In genomic region chr2:217755027-217755756, GRCh38 we compare ENCODE assay signal across 24 cellular contexts.
DNase-seq lines count a peak whose midpoint lies in the region; ATAC-seq and TF ChIP-seq lines count a peak whose summit lies in the region.
"Had no signal": no experiment of that assay in that cellular context is flagged by ENCODE, and none has a peak within 500 bp of the region (broad histone marks: within the 10 kb centered on the region; RNA-seq: fewer than 3 reads in every experiment).

No MANE protein-coding gene starts in this region.

- peaks cover 0 to 25% (median 11%) of the 10 kb centered on the region in 10 experiments; a peak in 15 of 20 replicates for H3K4me1 ChIP-seq in BLaER1 treated with 17β-estradiol and CSF1 and Interleukin-3, amounts not matched to agents 10 nM and 100 nM
- peaks cover 32% of the 10 kb centered on the region for H3K4me1 ChIP-seq in rectal smooth muscle tissue (ENCODE audit: control insufficient read depth, insufficient read depth, low read length)
- H3K4me1 ChIP-seq: right lobe of liver had no signal

- intact Hi-C loops in dorsolateral prefrontal cortex (cut with DNase I) = loop anchor here (2.0 to 10.0 kb wide), 5 partner anchors 40 to 1240 kb away; partner anchors contain the start of gene IGFBP5 (in 2 of the 2)

- no peak overlapping the region for H3K9ac ChIP-seq in BLaER1 treated with 17β-estradiol and CSF1 and Interleukin-3, amounts not matched to agents 10 nM and 100 nM
- no peak overlapping the region for H3K9ac ChIP-seq in rectal smooth muscle tissue (ENCODE audit: low read length)

- ATAC-seq in GM21529 (IDR thresholded peaks at IDR 0.05; ENCODE audit: unreplicated experiment) (no peak), GM18909 (IDR thresholded peaks at IDR 0.05; ENCODE audit: poor library complexity, unreplicated experiment) (no peak)
- ATAC-seq: heart right ventricle, left cardiac atrium, right lobe of liver had no signal

- TF ChIP-seq CTCF in dorsolateral prefrontal cortex (IDR thresholded peaks at IDR 0.05 in 54 of 56, conservative IDR thresholded peaks at IDR 0.05 in 2 of 56; ENCODE audit: low read depth in 1 of 56, partially characterized antibody in 56 of 56) = no peak
- TF ChIP-seq CTCF in foreskin fibroblast (IDR thresholded peaks at IDR 0.05; ENCODE audit: low read depth, low read length) = no peak

- H3K9me3 ChIP-seq in BLaER1 treated with 17β-estradiol and CSF1 and Interleukin-3, amounts not matched to agents 10 nM and 100 nM (replicated peaks in 1 of 11) = no peaks in the 10 kb centered on the region
- H3K9me3 ChIP-seq: heart right ventricle, right lobe of liver, suprapubic skin had no signal

- H3K27me3 ChIP-seq in BLaER1 treated with 17β-estradiol and CSF1 and Interleukin-3, amounts not matched to agents 10 nM and 100 nM = peaks cover 0 to 6% (median 0%) of the 10 kb centered on the region in 11 experiments; a peak in 1 of 22 replicates
- H3K27me3 ChIP-seq in dorsolateral prefrontal cortex = no peaks in the 10 kb centered on the region
- H3K27me3 ChIP-seq in rectal smooth muscle tissue (ENCODE audit: control insufficient read depth, insufficient read depth, low read length) = no peaks in the 10 kb centered on the region
- H3K27me3 ChIP-seq: right lobe of liver, suprapubic skin had no signal

- peak; percentile 81 for DNase-seq in Jurkat, Clone E6-1 (ENCODE audit: low read depth, low spot score)
- DNase-seq in dorsolateral prefrontal cortex (no peak), foreskin fibroblast (no peak), NCI-H1105 (lab: John Stamatoyannopoulos, UW) (no peak)
- DNase-seq: activated CD4-positive, CD25-positive, alpha-beta regulatory T cell; CD4-positive, alpha-beta memory T cell; dermis blood vessel endothelial cell; DMS79; heart right ventricle; KG1; left cardiac atrium; NCI-H187; NCI-H82; OCI-M1; right lobe of liver; stimulated activated CD4-positive, alpha-beta T cell treated with anti-CD3 and anti-CD28 coated beads, Interleukin-15, amount 100 ng/mL, for 24 hours; stimulated activated CD8-positive, alpha-beta memory T cell treated with anti-CD3 and anti-CD28 coated beads, Interleukin-4, amount 100 ng/mL, for 48 hours; T1000 had no signal

- peaks cover 0 to 5% (median 0%) of the 10 kb centered on the region in 11 experiments; a peak in 1 of 22 replicates for H4K20me1 ChIP-seq in BLaER1 treated with 17β-estradiol and CSF1 and Interleukin-3, amounts not matched to agents 10 nM and 100 nM

- H3K27ac ChIP-seq in BLaER1 treated with 17β-estradiol and CSF1 and Interleukin-3, amounts not matched to agents 10 nM and 100 nM = no peak overlapping the region
- H3K27ac ChIP-seq in dorsolateral prefrontal cortex (peak overlapping the region in 1 of 59 donors; percentile 54), rectal smooth muscle tissue (ENCODE audit: low read depth, low read length) (peak overlapping the region; percentile 11)
- H3K27ac ChIP-seq: epithelial cell of prostate, heart right ventricle, right lobe of liver, suprapubic skin had no signal

- no peaks in the 10 kb centered on the region for H3K36me3 ChIP-seq in BLaER1 treated with 17β-estradiol and CSF1 and Interleukin-3, amounts not matched to agents 10 nM and 100 nM
- no peaks in the 10 kb centered on the region for H3K36me3 ChIP-seq in rectal smooth muscle tissue (ENCODE audit: control insufficient read depth, insufficient read depth, low read length)
- H3K36me3 ChIP-seq: right lobe of liver, suprapubic skin had no signal

- no peak overlapping the region for H3K4me3 ChIP-seq in BLaER1 treated with 17β-estradiol and CSF1 and Interleukin-3, amounts not matched to agents 10 nM and 100 nM
- no peak overlapping the region for H3K4me3 ChIP-seq in Jurkat, Clone E6-1 (ENCODE audit: low read length)
- H3K4me3 ChIP-seq in dorsolateral prefrontal cortex (peak overlapping the region in 38 of 59 donors; percentile 28 to 70 (median 54)), rectal smooth muscle tissue (ENCODE audit: low read length) (no peak overlapping the region), foreskin fibroblast (ENCODE audit: low read depth in 1 of 2, low read length in 2 of 2) (no peak overlapping the region)
- H3K4me3 ChIP-seq: heart right ventricle, right lobe of liver, suprapubic skin had no signal

- H3K4me2 ChIP-seq in BLaER1 treated with 17β-estradiol and CSF1 and Interleukin-3, amounts not matched to agents 10 nM and 100 nM = peak overlapping the region in 8 of 11 experiments; percentile 23 to 65 (median 42); a peak in 16 of 22 replicates

Comparison
In these comparisons a context has a peak if more than half of its experiments do, and no peak if none do; other contexts are left out.
1. H3K4me3 ChIP-seq: peak in dorsolateral prefrontal cortex (38 of 59); none in BLaER1 treated with 17β-estradiol and CSF1 and Interleukin-3, amounts not matched to agents 10 nM and 100 nM (0 of 10), Jurkat, Clone E6-1 (single experiment), rectal smooth muscle tissue (single experiment) and foreskin fibroblast (0 of 2).